In genomic region chr22:36366291-36366708, GRCh38 we compare ENCODE assay signal across 1 cellular context.
TF ChIP-seq lines count a peak whose summit lies in the region.

No MANE protein-coding gene starts in this region.

TF ChIP-seq in HEK293, 187 proteins besides CTCF, POLR2A, EP300 and RAD21 (continued from another document):
- no peak for TF ChIP-seq ZNF114 (tag by site-specific recombination; IDR thresholded peaks at IDR 0.05)
- no peak for TF ChIP-seq FEZF1 (tag by site-specific recombination; IDR thresholded peaks at IDR 0.05)
- TF ChIP-seq ZNF501 (tag by site-specific recombination; IDR thresholded peaks at IDR 0.05): no peak
- TF ChIP-seq ZNF645 (tag by site-specific recombination; IDR thresholded peaks at IDR 0.05): no peak
- peak; percentile 82 for TF ChIP-seq ZNF629 (tag by site-specific recombination; IDR thresholded peaks at IDR 0.05)
- TF ChIP-seq KLF16 (tag by site-specific recombination; IDR thresholded peaks at IDR 0.05): peak; percentile 54; the same call in 1 of the 2 replicates
- TF ChIP-seq ZNF555 (tag by site-specific recombination; conservative IDR thresholded peaks at IDR 0.05): no peak
- no peak for TF ChIP-seq ZNF449 (tag by site-specific recombination; IDR thresholded peaks at IDR 0.05)
- TF ChIP-seq ZNF138 (tag by site-specific recombination; IDR thresholded peaks at IDR 0.05; ENCODE audit: borderline replicate concordance): no peak
- TF ChIP-seq HIC1 (tag by site-specific recombination; IDR thresholded peaks at IDR 0.05): no peak; the same call in 1 of the 2 replicates
- no peak for TF ChIP-seq ZNF692 (tag by site-specific recombination; IDR thresholded peaks at IDR 0.05)
- no peak for TF ChIP-seq ZNF529 (tag by site-specific recombination; IDR thresholded peaks at IDR 0.05; ENCODE audit: insufficient replicate concordance)
- TF ChIP-seq ZFP41 (tag by site-specific recombination; IDR thresholded peaks at IDR 0.05; ENCODE audit: borderline replicate concordance): no peak
- no peak for TF ChIP-seq IKZF3 (tag by site-specific recombination; IDR thresholded peaks at IDR 0.05)
- no peak for TF ChIP-seq ZBTB48 (tag by site-specific recombination; IDR thresholded peaks at IDR 0.05)
- no peak for TF ChIP-seq ZNF558 (tag by site-specific recombination; IDR thresholded peaks at IDR 0.05)
- no peak for TF ChIP-seq ZFHX2 (tag by site-specific recombination; conservative IDR thresholded peaks at IDR 0.05)
- no peak for TF ChIP-seq ZBTB7A (tag by site-specific recombination; IDR thresholded peaks at IDR 0.05; ENCODE audit: low read depth)
- no peak for TF ChIP-seq ZNF148 (tag by site-specific recombination; IDR thresholded peaks at IDR 0.05; ENCODE audit: borderline replicate concordance)
- TF ChIP-seq ZNF394 (tag by site-specific recombination; IDR thresholded peaks at IDR 0.05; ENCODE audit: borderline replicate concordance): no peak; the same call in 1 of the 2 replicates
- peak; percentile 59; the same call in 1 of the 2 replicates for TF ChIP-seq KLF17 (tag by site-specific recombination; IDR thresholded peaks at IDR 0.05)
- TF ChIP-seq ZNF837 (tag by site-specific recombination; IDR thresholded peaks at IDR 0.05): no peak
- TF ChIP-seq ZNF768 (tag by site-specific recombination; IDR thresholded peaks at IDR 0.05): no peak
- TF ChIP-seq PRDM1 (tag by site-specific recombination; IDR thresholded peaks at IDR 0.05): peak; percentile 46; the same call in 1 of the 2 replicates
- TF ChIP-seq ZNF530 (tag by site-specific recombination; IDR thresholded peaks at IDR 0.05; ENCODE audit: low read depth): no peak
- no peak for TF ChIP-seq ZNF311 (tag by site-specific recombination; IDR thresholded peaks at IDR 0.05; ENCODE audit: borderline replicate concordance)
- no peak for TF ChIP-seq ZNF214 (tag by site-specific recombination; IDR thresholded peaks at IDR 0.05; ENCODE audit: borderline replicate concordance)
- TF ChIP-seq OSR2 (tag by site-specific recombination; IDR thresholded peaks at IDR 0.05): no peak
- no peak for TF ChIP-seq ELK4 (IDR thresholded peaks at IDR 0.05; ENCODE audit: borderline replicate concordance, low read depth, low read length)
- no peak for TF ChIP-seq YY2 (tag by site-specific recombination; IDR thresholded peaks at IDR 0.05)
- no peak for TF ChIP-seq ZNF280C (tag by site-specific recombination; IDR thresholded peaks at IDR 0.05)
- TF ChIP-seq ZNF624 (tag by site-specific recombination; IDR thresholded peaks at IDR 0.05): no peak
- TF ChIP-seq REPIN1 (tag by site-specific recombination; IDR thresholded peaks at IDR 0.05; ENCODE audit: low read depth): no peak
- TF ChIP-seq ZNF488 (tag by site-specific recombination; IDR thresholded peaks at IDR 0.05): no peak
- TF ChIP-seq EGR2 (tag by site-specific recombination; IDR thresholded peaks at IDR 0.05; ENCODE audit: low read depth): no peak
